Comparison of ENCODE assay signal across 9 cellular contexts in the genomic region with DNA sequence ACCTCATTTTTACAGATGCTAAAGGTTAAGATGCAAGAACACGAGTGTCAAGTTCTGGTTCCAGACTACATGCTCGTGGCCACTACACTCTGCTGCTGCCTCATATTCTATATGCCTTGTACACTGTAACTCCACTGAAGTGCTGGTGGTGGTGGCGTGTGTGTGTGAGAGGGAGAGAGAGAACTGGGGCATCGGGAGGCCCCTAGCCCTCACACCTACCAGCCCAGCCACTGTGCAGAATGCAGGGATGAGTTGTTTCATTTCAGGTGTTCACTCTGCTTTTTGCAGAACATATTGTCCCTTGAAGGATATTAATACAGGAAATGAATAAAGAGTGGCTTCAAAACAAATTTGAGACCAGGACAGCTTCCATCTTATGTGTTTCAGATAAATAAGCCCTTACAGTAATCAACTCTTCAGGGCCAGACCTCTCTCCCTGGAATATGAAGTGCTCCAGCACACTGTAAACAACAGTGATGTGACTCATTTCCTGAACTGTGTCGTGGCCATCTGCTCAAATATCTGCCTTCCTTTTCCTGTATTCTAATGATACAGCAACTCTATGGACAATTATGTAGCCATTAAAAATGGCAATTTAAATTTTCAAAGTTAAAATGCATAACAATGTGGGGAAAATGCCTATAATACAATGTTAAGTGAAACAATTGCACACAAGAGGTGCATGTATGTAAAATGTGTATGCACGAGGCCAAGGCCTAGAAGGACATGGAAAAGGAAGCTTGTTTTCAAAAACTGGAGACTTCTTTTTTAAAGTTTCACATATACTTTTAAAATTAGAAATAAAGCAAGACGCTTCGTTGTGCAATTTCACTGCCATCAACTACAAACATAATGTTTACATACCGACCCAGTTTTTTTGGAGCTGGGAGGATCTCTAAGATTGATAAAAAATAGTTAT.
DNase-seq lines count a peak whose midpoint lies in the region; ATAC-seq and TF ChIP-seq lines count a peak whose summit lies in the region.
"Had no signal": no experiment of that assay in that cellular context is flagged by ENCODE, and none has a peak within 500 bp of the region (broad histone marks: within the 10 kb centered on the region; RNA-seq: fewer than 3 reads in every experiment).

No MANE protein-coding gene starts in this region.

- peak in 1 of 2 donors; percentile 9 for TF ChIP-seq POLR2A in gastrocnemius medialis (IDR thresholded peaks at IDR 0.05)

- H3K27me3 Mint-ChIP-seq in CD8-positive, alpha-beta T cell (ENCODE audit: low read depth) = no peaks in the 10 kb centered on the region

- in situ Hi-C loops in gastrocnemius medialis (cut with MboI; ENCODE audit: low sequenced_read_pairs in 4 of 4) = loop anchor here in 2 of 4 donors (10.0 to 25.0 kb wide), 2 partner anchors 621 to 629 kb away; no protein-coding TSS in a partner anchor

- H3K4me1 Mint-ChIP-seq in CD8-positive, alpha-beta T cell (ENCODE audit: low read depth) = peaks cover 7% of the 10 kb centered on the region

- DNase-seq in GM03348 (ENCODE audit: low spot score) = peak; percentile 64
- peak; percentile 30 for DNase-seq in NCI-H446 treated with DMSO at 0.1 percent for 48 hours (lab: John Stamatoyannopoulos, UW)
- peak; percentile 86 for DNase-seq in choroid plexus epithelial cell (ENCODE audit: low read depth)
- DNase-seq in pons (ENCODE audit: low spot score) = peak; percentile 32
- no peak for DNase-seq in CD8-positive, alpha-beta T cell
- DNase-seq in gastrocnemius medialis = no peak
- no peak for DNase-seq in activated CD4-positive, alpha-beta T cell treated with anti-CD3 and anti-CD28 coated beads, Interleukin-2, amount 50 U/mL, for 4 hours
- DNase-seq: esophagus squamous epithelium had no signal

- no peak overlapping the region for H3K4me3 ChIP-seq in choroid plexus epithelial cell (ENCODE audit: low read depth, low read length)
- no peak overlapping the region for H3K4me3 ChIP-seq in CD8-positive, alpha-beta T cell (ENCODE audit: low read depth, low read length)
- no peak overlapping the region for H3K4me3 ChIP-seq in gastrocnemius medialis
- H3K4me3 ChIP-seq: esophagus squamous epithelium had no signal

- H3K4me1 ChIP-seq in CD8-positive, alpha-beta T cell (ENCODE audit: insufficient read depth, low read length) = no peaks in the 10 kb centered on the region
- peaks cover 5 to 14% of the 10 kb centered on the region in 2 donors for H3K4me1 ChIP-seq in gastrocnemius medialis

- intact Hi-C loops in CD8-positive, alpha-beta T cell (cut with DNase I, micrococcal nuclease) = no loop called here
- intact Hi-C loops in gastrocnemius medialis (cut with DNase I; ENCODE audit: low total_unique reads) = loop anchor here (10.0 kb wide), 1 partner anchor 889 kb away; a partner anchor contains a TSS

- H3K9me3 Mint-ChIP-seq in CD8-positive, alpha-beta T cell = no peaks in the 10 kb centered on the region

- no peak overlapping the region for H3K27ac ChIP-seq in CD8-positive, alpha-beta T cell (ENCODE audit: low read depth, low read length)
- peak overlapping the region in 1 of 4 donors; percentile 11 for H3K27ac ChIP-seq in gastrocnemius medialis

- no peak for ATAC-seq in CD8-positive, alpha-beta T cell
- no peak for ATAC-seq in gastrocnemius medialis
- no peak for ATAC-seq in HG02642 (IDR thresholded peaks at IDR 0.05; ENCODE audit: poor library complexity, unreplicated experiment)

- H3K36me3 Mint-ChIP-seq in CD8-positive, alpha-beta T cell = no peaks in the 10 kb centered on the region

- H3K9me3 ChIP-seq in CD8-positive, alpha-beta T cell (ENCODE audit: low read length) = no peaks in the 10 kb centered on the region
- H3K9me3 ChIP-seq in gastrocnemius medialis = no peaks in the 10 kb centered on the region
- H3K9me3 ChIP-seq: esophagus squamous epithelium had no signal

- H3K36me3 ChIP-seq in CD8-positive, alpha-beta T cell (ENCODE audit: insufficient read depth, low read length) = no peaks in the 10 kb centered on the region
- no peaks in the 10 kb centered on the region for H3K36me3 ChIP-seq in gastrocnemius medialis
- H3K36me3 ChIP-seq: esophagus squamous epithelium had no signal

- no peak overlapping the region for H3K4me3 Mint-ChIP-seq in CD8-positive, alpha-beta T cell

- POLR2A ChIA-PET in CD8-positive, alpha-beta T cell (lab: Charles Lee) = no interaction called here

- H3K27me3 ChIP-seq in CD8-positive, alpha-beta T cell (ENCODE audit: insufficient read depth, low read length) = no peaks in the 10 kb centered on the region
- H3K27me3 ChIP-seq in gastrocnemius medialis = no peaks in the 10 kb centered on the region
- H3K27me3 ChIP-seq: esophagus squamous epithelium had no signal

- no peak overlapping the region for H3K27ac Mint-ChIP-seq in CD8-positive, alpha-beta T cell

- CTCF ChIA-PET in CD8-positive, alpha-beta T cell (lab: Charles Lee) = interaction anchor here (1.5 kb wide), 1 partner anchor 602 kb away, joined by 3 read pairs; no protein-coding TSS in a partner anchor

- no peak for TF ChIP-seq CTCF in choroid plexus epithelial cell (conservative IDR thresholded peaks at IDR 0.05; ENCODE audit: low read depth, low read length)
- no peak for TF ChIP-seq CTCF in CD8-positive, alpha-beta T cell (IDR thresholded peaks at IDR 0.05)
- no peak for TF ChIP-seq CTCF in gastrocnemius medialis (IDR thresholded peaks at IDR 0.05 in 4 of 5, conservative IDR thresholded peaks at IDR 0.05 in 1 of 5)

Comparison
In these comparisons a context has a peak if more than half of its experiments do, and no peak if none do; other contexts are left out.
1. DNase-seq: peak in GM03348 (single experiment), NCI-H446 treated with DMSO at 0.1 percent for 48 hours (single experiment), choroid plexus epithelial cell (single experiment) and pons (single experiment); none in CD8-positive, alpha-beta T cell (0 of 7), gastrocnemius medialis (0 of 2) and activated CD4-positive, alpha-beta T cell treated with anti-CD3 and anti-CD28 coated beads, Interleukin-2, amount 50 U/mL, for 4 hours (0 of 2).